ENCODE assay signal across 18 cellular contexts in the genomic region with DNA sequence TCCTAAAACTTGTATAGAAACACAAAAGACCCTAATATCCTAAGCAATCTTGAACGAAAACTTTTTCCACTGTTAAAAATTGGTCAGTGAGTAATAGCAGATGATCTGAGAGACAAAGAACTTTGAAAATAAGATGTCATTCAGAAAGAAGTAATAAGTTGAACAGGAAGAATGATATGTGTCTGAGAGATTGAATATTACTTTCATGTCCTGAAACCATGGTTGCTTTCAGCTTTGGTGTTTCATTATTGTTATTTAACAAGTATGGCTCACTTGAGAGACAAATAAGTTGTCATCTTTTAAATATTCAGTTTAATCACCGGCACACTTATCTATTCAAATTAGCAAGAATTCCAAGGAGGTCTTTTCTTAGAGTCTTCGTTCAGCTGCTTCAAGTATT. TPM values are rescaled to one million over a fixed set of nuclear protein-coding genes. Genes with fewer than 3 reads are reported as not detected.
DNase-seq lines count a peak whose midpoint lies in the region; ATAC-seq and TF ChIP-seq lines count a peak whose summit lies in the region.
"Had no signal": no experiment of that assay in that cellular context is flagged by ENCODE, and none has a peak within 500 bp of the region (broad histone marks: within the 10 kb centered on the region; RNA-seq: fewer than 3 reads in every experiment).

No MANE protein-coding gene starts in this region.

- TF ChIP-seq CTCF in CD8-positive, alpha-beta T cell (IDR thresholded peaks at IDR 0.05): no peak
- no peak for TF ChIP-seq CTCF in hepatocyte (IDR thresholded peaks at IDR 0.05; ENCODE audit: poor library complexity)

- CTCF ChIA-PET in activated CD4-positive, alpha-beta T cell treated with anti-CD3 and anti-CD28 coated beads for 36 hours (lab: Charles Lee): interaction anchor here (1.2 to 4.9 kb wide), 3 partner anchors 10 to 14 kb away, joined by 3 to 44 read pairs (median 4); partner anchors contain the start of gene PRKACB
- CTCF ChIA-PET in CD8-positive, alpha-beta T cell (lab: Charles Lee): interaction anchor here (0.8 kb wide), 1 partner anchor 36 kb away, joined by 3 read pairs; no protein-coding TSS in a partner anchor
- CTCF ChIA-PET in naive thymus-derived CD4-positive, alpha-beta T cell (lab: Charles Lee): no interaction called here

- H3K27ac Mint-ChIP-seq in activated CD4-positive, alpha-beta T cell treated with anti-CD3 and anti-CD28 coated beads for 36 hours: peak overlapping the region; percentile 65
- peak overlapping the region; percentile 20 for H3K27ac Mint-ChIP-seq in CD8-positive, alpha-beta T cell
- peak overlapping the region in 5 of 9 donors; percentile 1 to 59 (median 20) for H3K27ac Mint-ChIP-seq in naive thymus-derived CD4-positive, alpha-beta T cell

- no peaks in the 10 kb centered on the region for H3K27me3 Mint-ChIP-seq in activated CD4-positive, alpha-beta T cell treated with anti-CD3 and anti-CD28 coated beads for 36 hours
- H3K27me3 Mint-ChIP-seq in CD8-positive, alpha-beta T cell (ENCODE audit: low read depth): no peaks in the 10 kb centered on the region
- H3K27me3 Mint-ChIP-seq in naive thymus-derived CD4-positive, alpha-beta T cell: no peaks in the 10 kb centered on the region

- H3K9me3 Mint-ChIP-seq in activated CD4-positive, alpha-beta T cell treated with anti-CD3 and anti-CD28 coated beads for 36 hours (ENCODE audit: low read depth): no peaks in the 10 kb centered on the region
- H3K9me3 Mint-ChIP-seq in CD8-positive, alpha-beta T cell: peaks cover under 1% of the 10 kb centered on the region
- H3K9me3 Mint-ChIP-seq in naive thymus-derived CD4-positive, alpha-beta T cell: peaks cover 0 to 5% (median 0%) of the 10 kb centered on the region in 11 donors

- peaks cover 7% of the 10 kb centered on the region for H3K36me3 Mint-ChIP-seq in activated CD4-positive, alpha-beta T cell treated with anti-CD3 and anti-CD28 coated beads for 36 hours (ENCODE audit: low read depth)
- peaks cover 52% of the 10 kb centered on the region for H3K36me3 Mint-ChIP-seq in CD8-positive, alpha-beta T cell
- H3K36me3 Mint-ChIP-seq in naive thymus-derived CD4-positive, alpha-beta T cell: peaks cover 3 to 58% (median 49%) of the 10 kb centered on the region in 5 donors

- H4K20me1 ChIP-seq in hepatocyte (ENCODE audit: insufficient read depth, poor library complexity, severe bottlenecking): no peaks in the 10 kb centered on the region

- DNase-seq in activated CD4-positive, alpha-beta T cell treated with anti-CD3 and anti-CD28 coated beads for 36 hours: no peak
- DNase-seq in activated CD4-positive, alpha-beta T cell treated with anti-CD3 and anti-CD28 coated beads for 4 hours: no peak
- no peak for DNase-seq in CD8-positive, alpha-beta T cell
- DNase-seq in SJSA1 (ENCODE audit: low read depth in 1 of 2, low spot score in 2 of 2): no peak
- no peak for DNase-seq in naive thymus-derived CD4-positive, alpha-beta T cell
- DNase-seq in SKM-1 treated with dmso at 0.1 percent for 144 hours (lab: John Stamatoyannopoulos, UW; ENCODE audit: unreplicated experiment): no peak
- DNase-seq in hepatocyte (ENCODE audit: low spot score): no peak
- DNase-seq: DMS153; dorsolateral prefrontal cortex; NCI-H1417 treated with DMSO at 0.1 percent for 48 hours; NCI-H2107; NCI-H510A treated with DMSO at 0.1 percent for 48 hours; nucleus accumbens; spleen; stimulated activated CD4-positive, alpha-beta T cell treated with anti-CD3 and anti-CD28 coated beads, Interleukin-4, amount 100 ng/mL, for 24 hours had no signal

- WGBS in hepatocyte (ENCODE audit: low lambda C conversion rate, missing lambda C conversion rate): 95% methylated on average over 3 of the region's 3 CpGs

- H3K4me2 ChIP-seq in hepatocyte: no peak overlapping the region

- POLR2A ChIA-PET in activated CD4-positive, alpha-beta T cell treated with anti-CD3 and anti-CD28 coated beads for 36 hours (lab: Charles Lee): interaction anchor here (0.6 kb wide), 1 partner anchor 532 kb away, joined by 3 read pairs; no protein-coding TSS in a partner anchor
- POLR2A ChIA-PET in CD8-positive, alpha-beta T cell (lab: Charles Lee): interaction anchor here (1.5 kb wide), 1 partner anchor 11 kb away, joined by 5 read pairs; the partner anchor contains the start of gene PRKACB
- POLR2A ChIA-PET in naive thymus-derived CD4-positive, alpha-beta T cell (lab: Charles Lee): interaction anchor here (0.6 kb wide), 1 partner anchor 10 kb away, joined by 3 read pairs; no protein-coding TSS in a partner anchor

- no peaks in the 10 kb centered on the region for H3K9me3 ChIP-seq in CD8-positive, alpha-beta T cell (ENCODE audit: low read length)
- H3K9me3 ChIP-seq in SJSA1 (replicated peaks) (no peaks in the 10 kb centered on the region), hepatocyte (ENCODE audit: low read depth) (no peaks in the 10 kb centered on the region)
- no peaks in the 10 kb centered on the region for H3K9me3 ChIP-seq in naive thymus-derived CD4-positive, alpha-beta T cell (ENCODE audit: control insufficient read depth in 2 of 3, low read length in 3 of 3)
- H3K9me3 ChIP-seq: spleen had no signal

- intact Hi-C loops in activated CD4-positive, alpha-beta T cell treated with anti-CD3 and anti-CD28 coated beads for 36 hours (cut with DNase I, micrococcal nuclease): loop anchor here (1.0 to 5.0 kb wide), 3 partner anchors 9 to 147 kb away; partner anchors contain the start of gene SAMD13 (in 1 of the 2)
- intact Hi-C loops in CD8-positive, alpha-beta T cell (cut with DNase I, micrococcal nuclease): no loop called here
- intact Hi-C loops in naive thymus-derived CD4-positive, alpha-beta T cell (cut with micrococcal nuclease): loop anchor here in 1 of 2 donors (1.0 kb wide), 1 partner anchor 9 kb away; no protein-coding TSS in a partner anchor

- H3K4me1 ChIP-seq in CD8-positive, alpha-beta T cell (ENCODE audit: insufficient read depth, low read length): peaks cover 67% of the 10 kb centered on the region
- H3K4me1 ChIP-seq in SJSA1 (replicated peaks) (peaks cover 16% of the 10 kb centered on the region), hepatocyte (ENCODE audit: insufficient read depth) (no peaks in the 10 kb centered on the region)
- H3K4me1 ChIP-seq in naive thymus-derived CD4-positive, alpha-beta T cell (ENCODE audit: control insufficient read depth in 2 of 2, insufficient read depth in 2 of 2, low read length in 2 of 2): peaks cover 24 to 60% of the 10 kb centered on the region in 2 donors

- H3K79me2 ChIP-seq in hepatocyte: no peaks in the 10 kb centered on the region

- peaks cover 88% of the 10 kb centered on the region for H3K4me1 Mint-ChIP-seq in activated CD4-positive, alpha-beta T cell treated with anti-CD3 and anti-CD28 coated beads for 36 hours
- peaks cover 93% of the 10 kb centered on the region for H3K4me1 Mint-ChIP-seq in CD8-positive, alpha-beta T cell (ENCODE audit: low read depth)
- H3K4me1 Mint-ChIP-seq in naive thymus-derived CD4-positive, alpha-beta T cell: peaks cover 57 to 100% (median 96%) of the 10 kb centered on the region in 7 donors

- no peak overlapping the region for H2AFZ ChIP-seq in hepatocyte

- H3K27ac ChIP-seq in CD8-positive, alpha-beta T cell (ENCODE audit: low read depth, low read length): no peak overlapping the region
- H3K27ac ChIP-seq in SJSA1 (peak overlapping the region; percentile 57; the same call in 1 of the 2 replicates), hepatocyte (no peak overlapping the region)
- no peak overlapping the region for H3K27ac ChIP-seq in naive thymus-derived CD4-positive, alpha-beta T cell (ENCODE audit: low read depth, low read length)
- H3K27ac ChIP-seq: cardiac muscle cell, epithelial cell of prostate, spleen had no signal

- peak overlapping the region; percentile 41 for H3K4me3 Mint-ChIP-seq in activated CD4-positive, alpha-beta T cell treated with anti-CD3 and anti-CD28 coated beads for 36 hours
- H3K4me3 Mint-ChIP-seq in CD8-positive, alpha-beta T cell: peak overlapping the region; percentile 32
- H3K4me3 Mint-ChIP-seq in naive thymus-derived CD4-positive, alpha-beta T cell: peak overlapping the region in 9 of 10 donors; percentile 34 to 78 (median 58)

- H3K9me2 ChIP-seq in hepatocyte (replicated peaks; ENCODE audit: insufficient read depth): no peaks in the 10 kb centered on the region

- ATAC-seq in activated CD4-positive, alpha-beta T cell treated with anti-CD3 and anti-CD28 coated beads for 36 hours: peak; percentile 17
- ATAC-seq in CD8-positive, alpha-beta T cell: no peak
- no peak for ATAC-seq in naive thymus-derived CD4-positive, alpha-beta T cell
- ATAC-seq in HG03045 (IDR thresholded peaks at IDR 0.05; ENCODE audit: unreplicated experiment): no peak

- no peak overlapping the region for H3K4me3 ChIP-seq in CD8-positive, alpha-beta T cell (ENCODE audit: low read depth, low read length)
- H3K4me3 ChIP-seq in SJSA1: no peak overlapping the region
- H3K4me3 ChIP-seq in naive thymus-derived CD4-positive, alpha-beta T cell (ENCODE audit: low read length): no peak overlapping the region
- no peak overlapping the region for H3K4me3 ChIP-seq in hepatocyte
- H3K4me3 ChIP-seq: cardiac muscle cell, dorsolateral prefrontal cortex, spleen had no signal

- H3K36me3 ChIP-seq in CD8-positive, alpha-beta T cell (ENCODE audit: insufficient read depth, low read length): no peaks in the 10 kb centered on the region
- H3K36me3 ChIP-seq in SJSA1 (no peaks in the 10 kb centered on the region; the same call in 1 of the 2 replicates), hepatocyte (replicated peaks; ENCODE audit: insufficient read depth, low read depth) (no peaks in the 10 kb centered on the region)
- no peaks in the 10 kb centered on the region for H3K36me3 ChIP-seq in naive thymus-derived CD4-positive, alpha-beta T cell (ENCODE audit: control insufficient read depth in 2 of 3, insufficient read depth in 3 of 3, low read length in 3 of 3)
- H3K36me3 ChIP-seq: cardiac muscle cell had no signal

- no peaks in the 10 kb centered on the region for H3K27me3 ChIP-seq in CD8-positive, alpha-beta T cell (ENCODE audit: insufficient read depth, low read length)
- H3K27me3 ChIP-seq in SJSA1 (replicated peaks) (no peaks in the 10 kb centered on the region), hepatocyte (no peaks in the 10 kb centered on the region)
- no peaks in the 10 kb centered on the region for H3K27me3 ChIP-seq in naive thymus-derived CD4-positive, alpha-beta T cell (ENCODE audit: control insufficient read depth in 2 of 2, insufficient read depth in 2 of 2, low read length in 2 of 2)
- H3K27me3 ChIP-seq: cardiac muscle cell, dorsolateral prefrontal cortex, spleen had no signal

RNA-seq across cellular contexts. Expression of gene PRKACB, which starts 11.4 kb away (rescaled TPM):
- 10 to 100 TPM; 22.2 to 25.5 TPM for total RNA-seq in activated CD4-positive, alpha-beta T cell treated with anti-CD3 and anti-CD28 coated beads for 36 hours
- 10 to 100 TPM; 50.9 to 55.8 TPM for total RNA-seq in CD8-positive, alpha-beta T cell
- 48.7 and 51.7 TPM in 2 replicates for total RNA-seq in SJSA1 (2014; rRNA removed; shearing (Covaris generic))
- 100 to 1,000 TPM in 2 of 5 experiments, 10 to 100 TPM in 3; 71.1 to 176 (median 89.3) TPM for total RNA-seq in naive thymus-derived CD4-positive, alpha-beta T cell
- polyA plus RNA-seq in naive thymus-derived CD4-positive, alpha-beta T cell: 100 to 1,000 TPM in 1 of 2 donors, 10 to 100 TPM in 1; 95.0 to 134 TPM
- total RNA-seq in hepatocyte: 28.7 and 29.5 TPM in 2 replicates
- polyA plus RNA-seq in hepatocyte: 8.6 and 14.0 TPM in 2 replicates

Comparison
In these comparisons a context has a peak if more than half of its experiments do, and no peak if none do; other contexts are left out.
1. intact Hi-C loops: an anchor here in activated CD4-positive, alpha-beta T cell treated with anti-CD3 and anti-CD28 coated beads for 36 hours (1.0 to 5.0 kb wide); none called in CD8-positive, alpha-beta T cell.